8 cellular contexts compared by ENCODE assay signal in genomic region chr3:197297020-197297419, GRCh38. TPM values are rescaled to one million over a fixed set of nuclear protein-coding genes. Genes with fewer than 3 reads are reported as not detected.
DNase-seq lines count a peak whose midpoint lies in the region; ATAC-seq, FAIRE-seq and TF ChIP-seq lines count a peak whose summit lies in the region.

No MANE protein-coding gene starts in this region.

- no peak for ATAC-seq in GM23338
- no peak for ATAC-seq in HG02571 (IDR thresholded peaks at IDR 0.05; ENCODE audit: unreplicated experiment)

- peaks cover 23% of the 10 kb centered on the region; the same call in 2 of the 3 replicates for H3K36me3 Mint-ChIP-seq in GM23338 (ENCODE audit: low read depth)
- H3K36me3 Mint-ChIP-seq in activated naive CD8-positive, alpha-beta T cell treated with anti-CD3 and anti-CD28 coated beads for 36 hours: peaks cover 12% of the 10 kb centered on the region

- H3K27me3 ChIP-seq in GM23338 (ENCODE audit: insufficient read depth): 0 out of 2 replicates have a peak, but pooled peaks cover 8% of the 10 kb centered on the region
- H3K27me3 ChIP-seq in testis: no peaks in the 10 kb centered on the region

- intact Hi-C loops in kidney (cut with DNase I) (no loop called here), testis (cut with DNase I; ENCODE audit: low total_unique reads) (no loop called here)

- no peak for DNase-seq in GM23338 (ENCODE audit: low spot score)
- DNase-seq in activated naive CD8-positive, alpha-beta T cell treated with anti-CD3 and anti-CD28 coated beads for 36 hours: no peak
- DNase-seq in kidney: no peak
- no peak for DNase-seq in testis
- no peak for DNase-seq in NCI-H1694 treated with DMSO at 0.1 percent for 48 hours (lab: John Stamatoyannopoulos, UW)
- no peak for DNase-seq in NOMO-1 (lab: John Stamatoyannopoulos, UW; ENCODE audit: unreplicated experiment in 2 of 2)

- peak overlapping the region; percentile 99 for H3K4me2 ChIP-seq in GM23338

- TF ChIP-seq CTCF in 22Rv1 (IDR thresholded peaks at IDR 0.05) (no peak), GM23338 (conservative IDR thresholded peaks at IDR 0.05; ENCODE audit: low read depth in 2 of 2) (no peak), kidney (IDR thresholded peaks at IDR 0.05; ENCODE audit: borderline replicate concordance, extremely low read depth, insufficient read depth) (no peak), testis (IDR thresholded peaks at IDR 0.05) (no peak)

- peak overlapping the region; percentile 39 for H2AFZ ChIP-seq in GM23338

- TF ChIP-seq POLR2A in testis (IDR thresholded peaks at IDR 0.05): no peak

- peak overlapping the region; percentile 64 for H3K27ac Mint-ChIP-seq in GM23338
- H3K27ac Mint-ChIP-seq in activated naive CD8-positive, alpha-beta T cell treated with anti-CD3 and anti-CD28 coated beads for 36 hours: peak overlapping the region; percentile 88

- WGBS in testis, 2 donors: 0 to 2% methylated on average over 14 of the region's 14 CpGs

- H3K4me1 ChIP-seq in GM23338 (ENCODE audit: insufficient read depth): peaks cover 14% of the 10 kb centered on the region
- peaks cover 5 to 9% of the 10 kb centered on the region in 2 donors for H3K4me1 ChIP-seq in kidney (ENCODE audit: control insufficient read depth in 1 of 2, insufficient read depth in 1 of 2, low read depth in 1 of 2, low read length in 2 of 2)
- no peaks in the 10 kb centered on the region for H3K4me1 ChIP-seq in testis

- H3K4me3 Mint-ChIP-seq in GM23338: peak overlapping the region; percentile 96
- peak overlapping the region; percentile 91 for H3K4me3 Mint-ChIP-seq in activated naive CD8-positive, alpha-beta T cell treated with anti-CD3 and anti-CD28 coated beads for 36 hours

- H3K79me2 ChIP-seq in GM23338 (replicated peaks; ENCODE audit: insufficient read depth): peaks cover 53% of the 10 kb centered on the region

- H3F3A ChIP-seq in GM23338 (replicated peaks; ENCODE audit: low read depth): no peaks in the 10 kb centered on the region; the same call in 1 of the 2 replicates

- H3K27me3 Mint-ChIP-seq in GM23338 (ENCODE audit: insufficient read depth, low read depth, poor library complexity): peaks cover 8% of the 10 kb centered on the region
- peaks cover 25% of the 10 kb centered on the region for H3K27me3 Mint-ChIP-seq in activated naive CD8-positive, alpha-beta T cell treated with anti-CD3 and anti-CD28 coated beads for 36 hours

- peak overlapping the region; percentile 84 for H3K27ac ChIP-seq in 22Rv1
- H3K27ac ChIP-seq in GM23338 (ENCODE audit: low read depth): no peak overlapping the region
- H3K27ac ChIP-seq in kidney (ENCODE audit: low read depth in 2 of 2, low read length in 2 of 2): peak overlapping the region; percentile 86 to 94
- H3K27ac ChIP-seq in testis: peak overlapping the region; percentile 78 to 95

- peak overlapping the region; percentile 58 to 88 for H3K9ac ChIP-seq in kidney (ENCODE audit: low read length in 2 of 2)

- H3K4me3 ChIP-seq in GM23338 (peak overlapping the region; percentile 94), kidney (ENCODE audit: low read length in 2 of 2) (peak overlapping the region; percentile 77 to 88), testis (peak overlapping the region; percentile 79 to 96)

- H3K4me1 Mint-ChIP-seq in GM23338: peaks cover 13% of the 10 kb centered on the region
- peaks cover 36% of the 10 kb centered on the region for H3K4me1 Mint-ChIP-seq in activated naive CD8-positive, alpha-beta T cell treated with anti-CD3 and anti-CD28 coated beads for 36 hours

- no peaks in the 10 kb centered on the region for H3K9me3 Mint-ChIP-seq in GM23338
- H3K9me3 Mint-ChIP-seq in activated naive CD8-positive, alpha-beta T cell treated with anti-CD3 and anti-CD28 coated beads for 36 hours: no peaks in the 10 kb centered on the region

- H3K36me3 ChIP-seq in GM23338 (ENCODE audit: insufficient read depth): peaks cover 16% of the 10 kb centered on the region; the same call in 1 of the 2 replicates
- H3K36me3 ChIP-seq in kidney (ENCODE audit: control insufficient read depth in 1 of 2, insufficient read depth in 2 of 2, low read length in 2 of 2): peaks cover 0 to 8% of the 10 kb centered on the region in 2 donors
- no peaks in the 10 kb centered on the region for H3K36me3 ChIP-seq in testis (ENCODE audit: low read depth, missing control alignments)

- no peaks in the 10 kb centered on the region for H3K9me2 ChIP-seq in GM23338 (ENCODE audit: insufficient read depth)

- H3K9me3 ChIP-seq in kidney (ENCODE audit: control insufficient read depth in 1 of 2, low read length in 2 of 2): no peaks in the 10 kb centered on the region
- no peaks in the 10 kb centered on the region for H3K9me3 ChIP-seq in testis

- peaks cover 13% of the 10 kb centered on the region; the same call in 1 of the 2 replicates for H4K20me1 ChIP-seq in GM23338 (replicated peaks; ENCODE audit: insufficient read depth)

- FAIRE-seq in kidney (lab: Jason Lieb, UNC): no peak

TF ChIP-seq in GM23338, 12 proteins besides CTCF, POLR2A, EP300 and RAD21 (continues in another document):
- TF ChIP-seq, protein P1, sequence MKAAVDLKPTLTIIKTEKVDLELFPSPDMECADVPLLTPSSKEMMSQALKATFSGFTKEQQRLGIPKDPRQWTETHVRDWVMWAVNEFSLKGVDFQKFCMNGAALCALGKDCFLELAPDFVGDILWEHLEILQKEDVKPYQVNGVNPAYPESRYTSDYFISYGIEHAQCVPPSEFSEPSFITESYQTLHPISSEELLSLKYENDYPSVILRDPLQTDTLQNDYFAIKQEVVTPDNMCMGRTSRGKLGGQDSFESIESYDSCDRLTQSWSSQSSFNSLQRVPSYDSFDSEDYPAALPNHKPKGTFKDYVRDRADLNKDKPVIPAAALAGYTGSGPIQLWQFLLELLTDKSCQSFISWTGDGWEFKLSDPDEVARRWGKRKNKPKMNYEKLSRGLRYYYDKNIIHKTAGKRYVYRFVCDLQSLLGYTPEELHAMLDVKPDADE (IDR thresholded peaks at IDR 0.05): no peak
- TF ChIP-seq, protein P2, sequence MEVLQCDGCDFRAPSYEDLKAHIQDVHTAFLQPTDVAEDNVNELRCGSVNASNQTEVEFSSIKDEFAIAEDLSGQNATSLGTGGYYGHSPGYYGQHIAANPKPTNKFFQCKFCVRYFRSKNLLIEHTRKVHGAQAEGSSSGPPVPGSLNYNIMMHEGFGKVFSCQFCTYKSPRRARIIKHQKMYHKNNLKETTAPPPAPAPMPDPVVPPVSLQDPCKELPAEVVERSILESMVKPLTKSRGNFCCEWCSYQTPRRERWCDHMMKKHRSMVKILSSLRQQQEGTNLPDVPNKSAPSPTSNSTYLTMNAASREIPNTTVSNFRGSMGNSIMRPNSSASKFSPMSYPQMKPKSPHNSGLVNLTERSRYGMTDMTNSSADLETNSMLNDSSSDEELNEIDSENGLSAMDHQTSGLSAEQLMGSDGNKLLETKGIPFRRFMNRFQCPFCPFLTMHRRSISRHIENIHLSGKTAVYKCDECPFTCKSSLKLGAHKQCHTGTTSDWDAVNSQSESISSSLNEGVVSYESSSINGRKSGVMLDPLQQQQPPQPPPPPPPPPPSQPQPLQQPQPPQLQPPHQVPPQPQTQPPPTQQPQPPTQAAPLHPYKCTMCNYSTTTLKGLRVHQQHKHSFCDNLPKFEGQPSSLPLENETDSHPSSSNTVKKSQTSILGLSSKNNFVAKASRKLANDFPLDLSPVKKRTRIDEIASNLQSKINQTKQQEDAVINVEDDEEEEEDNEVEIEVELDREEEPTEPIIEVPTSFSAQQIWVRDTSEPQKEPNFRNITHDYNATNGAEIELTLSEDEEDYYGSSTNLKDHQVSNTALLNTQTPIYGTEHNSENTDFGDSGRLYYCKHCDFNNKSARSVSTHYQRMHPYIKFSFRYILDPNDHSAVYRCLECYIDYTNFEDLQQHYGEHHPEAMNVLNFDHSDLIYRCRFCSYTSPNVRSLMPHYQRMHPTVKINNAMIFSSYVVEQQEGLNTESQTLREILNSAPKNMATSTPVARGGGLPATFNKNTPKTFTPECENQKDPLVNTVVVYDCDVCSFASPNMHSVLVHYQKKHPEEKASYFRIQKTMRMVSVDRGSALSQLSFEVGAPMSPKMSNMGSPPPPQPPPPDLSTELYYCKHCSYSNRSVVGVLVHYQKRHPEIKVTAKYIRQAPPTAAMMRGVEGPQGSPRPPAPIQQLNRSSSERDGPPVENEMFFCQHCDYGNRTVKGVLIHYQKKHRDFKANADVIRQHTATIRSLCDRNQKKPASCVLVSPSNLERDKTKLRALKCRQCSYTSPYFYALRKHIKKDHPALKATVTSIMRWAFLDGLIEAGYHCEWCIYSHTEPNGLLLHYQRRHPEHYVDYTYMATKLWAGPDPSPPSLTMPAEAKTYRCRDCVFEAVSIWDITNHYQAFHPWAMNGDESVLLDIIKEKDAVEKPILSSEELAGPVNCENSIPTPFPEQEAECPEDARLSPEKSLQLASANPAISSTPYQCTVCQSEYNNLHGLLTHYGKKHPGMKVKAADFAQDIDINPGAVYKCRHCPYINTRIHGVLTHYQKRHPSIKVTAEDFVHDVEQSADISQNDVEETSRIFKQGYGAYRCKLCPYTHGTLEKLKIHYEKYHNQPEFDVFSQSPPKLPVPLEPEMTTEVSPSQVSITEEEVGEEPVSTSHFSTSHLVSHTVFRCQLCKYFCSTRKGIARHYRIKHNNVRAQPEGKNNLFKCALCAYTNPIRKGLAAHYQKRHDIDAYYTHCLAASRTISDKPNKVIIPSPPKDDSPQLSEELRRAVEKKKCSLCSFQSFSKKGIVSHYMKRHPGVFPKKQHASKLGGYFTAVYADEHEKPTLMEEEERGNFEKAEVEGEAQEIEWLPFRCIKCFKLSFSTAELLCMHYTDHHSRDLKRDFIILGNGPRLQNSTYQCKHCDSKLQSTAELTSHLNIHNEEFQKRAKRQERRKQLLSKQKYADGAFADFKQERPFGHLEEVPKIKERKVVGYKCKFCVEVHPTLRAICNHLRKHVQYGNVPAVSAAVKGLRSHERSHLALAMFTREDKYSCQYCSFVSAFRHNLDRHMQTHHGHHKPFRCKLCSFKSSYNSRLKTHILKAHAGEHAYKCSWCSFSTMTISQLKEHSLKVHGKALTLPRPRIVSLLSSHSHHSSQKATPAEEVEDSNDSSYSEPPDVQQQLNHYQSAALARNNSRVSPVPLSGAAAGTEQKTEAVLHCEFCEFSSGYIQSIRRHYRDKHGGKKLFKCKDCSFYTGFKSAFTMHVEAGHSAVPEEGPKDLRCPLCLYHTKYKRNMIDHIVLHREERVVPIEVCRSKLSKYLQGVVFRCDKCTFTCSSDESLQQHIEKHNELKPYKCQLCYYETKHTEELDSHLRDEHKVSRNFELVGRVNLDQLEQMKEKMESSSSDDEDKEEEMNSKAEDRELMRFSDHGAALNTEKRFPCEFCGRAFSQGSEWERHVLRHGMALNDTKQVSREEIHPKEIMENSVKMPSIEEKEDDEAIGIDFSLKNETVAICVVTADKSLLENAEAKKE (CRISPR knock-in tag; IDR thresholded peaks at IDR 0.05): no peak
- TF ChIP-seq JUNB (IDR thresholded peaks at IDR 0.05; ENCODE audit: unreplicated experiment) (no peak), CREB1 (CRISPR knock-in tag; IDR thresholded peaks at IDR 0.05; ENCODE audit: low read depth) (no peak)

RNA-seq across cellular contexts. Expression of gene DLG1, which starts 1.4 kb away (rescaled TPM):
- total RNA-seq in GM23338 (2014; rRNA removed; shearing (Covaris generic)): 91.7 and 98.0 TPM in 2 replicates
- 21.6 and 27.6 TPM in 2 replicates for polyA plus RNA-seq in GM23338 (2016; fragmentation: Nextera tagmentation; extraction: Ambion mirVana)
- 10 to 100 TPM; 47.9 to 49.1 TPM for total RNA-seq in activated naive CD8-positive, alpha-beta T cell treated with anti-CD3 and anti-CD28 coated beads for 36 hours
- 101 TPM for total RNA-seq in kidney
- 19.4 TPM for polyA plus RNA-seq in kidney (ENCODE audit: insufficient read depth, low read depth, low replicate concordance)
- total RNA-seq in testis: 10 to 100 TPM; 99.3 to 99.4 TPM
- 37.4 TPM for polyA plus RNA-seq in testis (ENCODE audit: insufficient read depth, low read depth, low replicate concordance)
